In the genomic region with DNA sequence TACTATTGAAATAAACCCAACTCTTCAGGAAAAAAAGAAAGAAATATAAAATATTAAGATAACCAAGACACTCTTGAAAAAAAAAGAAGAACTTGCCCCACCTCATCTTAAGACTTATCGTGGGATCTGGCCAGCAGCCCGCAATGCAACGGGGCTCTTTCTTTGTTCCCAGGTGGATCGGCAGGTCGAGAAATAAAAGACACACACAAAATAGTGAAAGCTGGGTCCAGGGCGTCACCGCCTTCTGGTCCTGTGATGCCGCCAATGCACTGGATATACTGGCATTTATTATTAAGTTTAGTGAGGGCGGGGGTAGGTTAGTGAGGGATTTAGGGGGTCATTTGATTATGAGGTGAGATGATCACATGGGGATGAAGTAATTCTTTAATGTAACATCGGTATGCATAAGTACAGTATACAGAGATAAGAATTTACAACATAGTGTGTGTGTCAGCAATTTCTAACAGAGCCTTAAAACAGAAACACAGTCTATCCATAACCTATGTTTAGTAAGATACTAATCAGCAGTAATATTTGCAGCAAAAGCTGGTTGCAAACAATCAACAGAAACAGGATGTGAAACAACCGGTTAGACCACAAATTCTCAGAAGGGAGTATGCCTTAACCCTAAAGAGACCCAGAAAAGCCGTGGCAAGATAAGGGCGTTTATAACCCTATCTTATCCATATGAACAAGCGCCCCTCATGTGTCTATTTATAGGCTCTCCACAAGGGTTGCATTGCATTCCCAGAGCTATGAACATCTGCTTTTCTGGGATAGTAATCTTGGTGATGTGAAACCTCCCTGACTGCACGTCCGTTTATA, we compare ENCODE assay signal across 1 cellular context.
TF ChIP-seq lines count a peak whose summit lies in the region.

No MANE protein-coding gene starts in this region.

TF ChIP-seq in IMR-90, 13 proteins besides CTCF, POLR2A, EP300 and RAD21:
- peak; percentile 70 for TF ChIP-seq MAFK (IDR thresholded peaks at IDR 0.05; ENCODE audit: low read depth, low read length)
